Comparison of ENCODE assay signal across 10 cellular contexts in the genomic region with DNA sequence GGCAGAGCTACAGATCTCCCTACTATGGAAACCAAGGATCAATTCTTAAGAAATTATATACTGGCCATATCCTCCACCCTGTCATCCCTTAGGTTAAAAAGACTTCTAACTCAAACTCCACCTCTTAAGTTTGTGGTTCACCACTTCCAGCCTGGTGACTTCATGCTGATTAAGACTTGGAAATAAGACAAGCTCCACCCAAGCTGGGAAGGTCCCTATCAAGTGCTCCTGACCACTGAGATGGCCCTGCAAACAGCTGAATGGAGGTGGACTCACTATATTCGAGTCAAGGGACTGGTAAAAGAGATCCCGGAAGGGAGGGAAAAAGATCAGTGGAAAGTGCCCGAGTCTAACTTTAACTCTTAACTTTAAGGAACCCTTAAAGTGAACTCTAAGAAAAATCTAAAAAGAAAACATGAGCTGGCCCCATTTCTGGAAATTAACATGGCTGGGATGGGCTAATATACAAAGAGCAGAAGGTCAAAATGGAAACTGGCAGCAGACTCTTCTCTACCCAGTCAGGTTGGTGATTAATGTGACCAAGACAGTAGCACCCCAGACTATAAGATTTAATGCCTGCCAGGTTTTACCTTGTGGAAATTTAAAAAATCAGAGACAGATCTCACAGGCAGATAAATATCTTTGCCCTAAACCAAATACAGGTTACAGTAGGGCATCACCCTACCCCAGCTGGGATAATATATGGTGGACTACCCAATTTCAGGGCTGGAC. TPM values are rescaled to one million over a fixed set of nuclear protein-coding genes. Genes with fewer than 3 reads are reported as not detected.
DNase-seq lines count a peak whose midpoint lies in the region; ATAC-seq, FAIRE-seq and TF ChIP-seq lines count a peak whose summit lies in the region.
"Had no signal": no experiment of that assay in that cellular context is flagged by ENCODE, and none has a peak within 500 bp of the region (broad histone marks: within the 10 kb centered on the region; RNA-seq: fewer than 3 reads in every experiment).

No MANE protein-coding gene starts in this region.

- H3K9me3 Mint-ChIP-seq in activated CD4-positive, alpha-beta T cell treated with anti-CD3 and anti-CD28 coated beads for 36 hours (ENCODE audit: low read depth), result no peaks in the 10 kb centered on the region
- no peaks in the 10 kb centered on the region for H3K9me3 Mint-ChIP-seq in stimulated activated effector memory CD8-positive, alpha-beta T cell treated with anti-CD3 and anti-CD28 coated beads, Interleukin-12 subunit alpha, Interleukin-12 subunit beta, amount 100 ng/mL, for 72 hours

- DNase-seq in activated CD4-positive, alpha-beta T cell treated with anti-CD3 and anti-CD28 coated beads for 36 hours, result peak; percentile 68
- no peak for DNase-seq in activated CD4-positive, alpha-beta T cell treated with anti-CD3 and anti-CD28 coated beads, Interleukin-2, amount 50 U/mL, for 4 hours
- DNase-seq in RKO (ENCODE audit: low spot score), result peak; percentile 60
- peak in 3 of 4 experiments; percentile 25 to 80 (median 28) for DNase-seq in K562 (ENCODE audit: extremely low read depth in 1 of 4, low spot score in 3 of 4)
- peak; percentile 31 to 74 for DNase-seq in stimulated activated effector memory CD8-positive, alpha-beta T cell treated with anti-CD3 and anti-CD28 coated beads, Interleukin-12 subunit alpha, Interleukin-12 subunit beta, amount 100 ng/mL, for 72 hours (ENCODE audit: low spot score in 2 of 2)
- no peak for DNase-seq in body of pancreas
- DNase-seq in esophagus squamous epithelium (lab: John Stamatoyannopoulos, UW), result no peak
- no peak for DNase-seq in retina
- DNase-seq: thyroid gland had no signal

- CTCF ChIA-PET in activated CD4-positive, alpha-beta T cell treated with anti-CD3 and anti-CD28 coated beads for 36 hours (lab: Charles Lee), result interaction anchor here (0.7 to 1.3 kb wide), 3 partner anchors 14 to 136 kb away, joined by 3 to 4 read pairs (median 4); no protein-coding TSS in a partner anchor
- CTCF ChIA-PET in K562 (lab: Yijun Ruan, JAX; ENCODE audit: low intra/inter-chr PET ratio), result no interaction called here

- ATAC-seq in activated CD4-positive, alpha-beta T cell treated with anti-CD3 and anti-CD28 coated beads for 36 hours, result peak; percentile 77
- ATAC-seq in K562 (peak; percentile 40), body of pancreas (no peak)
- ATAC-seq in stimulated activated effector memory CD8-positive, alpha-beta T cell treated with anti-CD3 and anti-CD28 coated beads, Interleukin-12 subunit alpha, Interleukin-12 subunit beta, amount 100 ng/mL, for 72 hours, result peak; percentile 88

- H3K79me2 ChIP-seq in K562 (ENCODE audit: control insufficient read depth, insufficient read depth, low read length), result no peaks in the 10 kb centered on the region

- H3K27me3 ChIP-seq in K562 (ENCODE audit: control insufficient read depth in 2 of 2, insufficient read depth in 2 of 2, low read length in 2 of 2) (peaks cover 0 to 17% of the 10 kb centered on the region in 2 experiments; a peak in 2 of 5 replicates), body of pancreas (no peaks in the 10 kb centered on the region), esophagus squamous epithelium (no peaks in the 10 kb centered on the region)
- H3K27me3 ChIP-seq: ovary, thyroid gland had no signal

- TF ChIP-seq EP300 in K562 (IDR thresholded peaks at IDR 0.05; ENCODE audit: low read length), result peak; percentile 40; the same call in 1 of the 2 replicates

- TF ChIP-seq RAD21 in K562 (CRISPR knock-in tag; conservative IDR thresholded peaks at IDR 0.05 in 1 of 2, IDR thresholded peaks at IDR 0.05 in 1 of 2), result no peak; a peak in 1 of 4 replicates

- H3K27ac Mint-ChIP-seq in activated CD4-positive, alpha-beta T cell treated with anti-CD3 and anti-CD28 coated beads for 36 hours, result peak overlapping the region; percentile 29
- peak overlapping the region; percentile 21 for H3K27ac Mint-ChIP-seq in stimulated activated effector memory CD8-positive, alpha-beta T cell treated with anti-CD3 and anti-CD28 coated beads, Interleukin-12 subunit alpha, Interleukin-12 subunit beta, amount 100 ng/mL, for 72 hours

- H3K9me1 ChIP-seq in K562 (ENCODE audit: control insufficient read depth, insufficient read depth, low read length), result no peaks in the 10 kb centered on the region

- peak; percentile 88 for FAIRE-seq in K562 (lab: Jason Lieb, UNC)

- H3K4me1 Mint-ChIP-seq in activated CD4-positive, alpha-beta T cell treated with anti-CD3 and anti-CD28 coated beads for 36 hours, result peaks cover 19% of the 10 kb centered on the region
- H3K4me1 Mint-ChIP-seq in stimulated activated effector memory CD8-positive, alpha-beta T cell treated with anti-CD3 and anti-CD28 coated beads, Interleukin-12 subunit alpha, Interleukin-12 subunit beta, amount 100 ng/mL, for 72 hours, result peaks cover 54% of the 10 kb centered on the region

- peaks cover 2% of the 10 kb centered on the region for H3K36me3 Mint-ChIP-seq in activated CD4-positive, alpha-beta T cell treated with anti-CD3 and anti-CD28 coated beads for 36 hours (ENCODE audit: low read depth)
- H3K36me3 Mint-ChIP-seq in stimulated activated effector memory CD8-positive, alpha-beta T cell treated with anti-CD3 and anti-CD28 coated beads, Interleukin-12 subunit alpha, Interleukin-12 subunit beta, amount 100 ng/mL, for 72 hours, result no peaks in the 10 kb centered on the region

- intact Hi-C loops in activated CD4-positive, alpha-beta T cell treated with anti-CD3 and anti-CD28 coated beads for 36 hours (cut with DNase I, micrococcal nuclease), result no loop called here
- intact Hi-C loops in K562 (cut with micrococcal nuclease), result loop anchor here (5.0 kb wide), 1 partner anchor 95 kb away; no protein-coding TSS in a partner anchor
- intact Hi-C loops in body of pancreas (cut with DNase I), result no loop called here
- intact Hi-C loops in esophagus squamous epithelium (cut with DNase I), result no loop called here

- no peak overlapping the region; the same call in 1 of the 2 replicates for H3K4me2 ChIP-seq in K562 (ENCODE audit: insufficient read depth, low read length)

- H2AFZ ChIP-seq in K562 (ENCODE audit: low read depth, low read length), result no peak overlapping the region

- H3K9ac ChIP-seq in K562 (ENCODE audit: insufficient read depth in 1 of 2, low read depth in 2 of 2, low read length in 2 of 2), result no peak overlapping the region

- H3K36me3 ChIP-seq in K562 (ENCODE audit: control insufficient read depth, insufficient read depth, low read length) (no peaks in the 10 kb centered on the region), body of pancreas (replicated peaks in 1 of 2; ENCODE audit: insufficient read depth in 1 of 2, low read depth in 2 of 2) (no peaks in the 10 kb centered on the region), esophagus squamous epithelium (no peaks in the 10 kb centered on the region)
- H3K36me3 ChIP-seq: ovary, thyroid gland had no signal

- in situ Hi-C loops in K562 (cut with MboI), result no loop called here

- H3K27ac ChIP-seq in K562 (ENCODE audit: extremely low read depth, low read depth, low read length) (no peak overlapping the region), body of pancreas (no peak overlapping the region), esophagus squamous epithelium (no peak overlapping the region)
- H3K27ac ChIP-seq: thyroid gland had no signal

- POLR2A ChIA-PET in activated CD4-positive, alpha-beta T cell treated with anti-CD3 and anti-CD28 coated beads for 36 hours (lab: Charles Lee), result no interaction called here
- POLR2A ChIA-PET in K562 (lab: Yijun Ruan, JAX), result interaction anchor here (0.6 to 3.0 kb wide), 7 partner anchors 10 to 133 kb away, joined by 3 to 16 read pairs (median 5); no protein-coding TSS in a partner anchor

- no peak overlapping the region for H3K4me3 ChIP-seq in K562
- no peak overlapping the region for H3K4me3 ChIP-seq in body of pancreas
- no peak overlapping the region for H3K4me3 ChIP-seq in esophagus squamous epithelium
- H3K4me3 ChIP-seq: ovary, thyroid gland had no signal

- H3K9me3 ChIP-seq in K562 (replicated peaks; ENCODE audit: control insufficient read depth, insufficient read depth, low read depth, low read length) (no peaks in the 10 kb centered on the region), body of pancreas (no peaks in the 10 kb centered on the region), esophagus squamous epithelium (no peaks in the 10 kb centered on the region)
- H3K9me3 ChIP-seq: ovary, thyroid gland had no signal

- no peak overlapping the region for H3K4me3 Mint-ChIP-seq in activated CD4-positive, alpha-beta T cell treated with anti-CD3 and anti-CD28 coated beads for 36 hours
- H3K4me3 Mint-ChIP-seq in stimulated activated effector memory CD8-positive, alpha-beta T cell treated with anti-CD3 and anti-CD28 coated beads, Interleukin-12 subunit alpha, Interleukin-12 subunit beta, amount 100 ng/mL, for 72 hours, result peak overlapping the region; percentile 49

- H3K27me3 Mint-ChIP-seq in activated CD4-positive, alpha-beta T cell treated with anti-CD3 and anti-CD28 coated beads for 36 hours, result peaks cover 19% of the 10 kb centered on the region

- BruUV-seq in K562 (replicated peaks; lab: Mats Ljungman, UMichigan), result no TSS peak

- WGBS in K562 (ENCODE audit: insufficient coverage, low coverage, missing lambda C conversion rate), result 9% methylated on average over 3 of the region's 3 CpGs
- 73% methylated on average over 3 of the region's 3 CpGs for WGBS in body of pancreas, 2 donors
- WGBS in esophagus squamous epithelium, 2 donors, result 59 to 72% methylated on average over 3 of the region's 3 CpGs

- TF ChIP-seq POLR2A in K562 (conservative IDR thresholded peaks at IDR 0.05) (no peak), body of pancreas (IDR thresholded peaks at IDR 0.05) (no peak), esophagus squamous epithelium (IDR thresholded peaks at IDR 0.05) (no peak)

- H4K20me1 ChIP-seq in K562 (replicated peaks; ENCODE audit: control insufficient read depth, insufficient read depth, low read length), result peaks cover 10% of the 10 kb centered on the region

- TF ChIP-seq CTCF in K562 (IDR thresholded peaks at IDR 0.05 in 2 of 3, conservative IDR thresholded peaks at IDR 0.05 in 1 of 3; ENCODE audit: insufficient read depth in 2 of 3, low read depth in 1 of 3, low read length in 3 of 3), result no peak
- no peak for TF ChIP-seq CTCF in body of pancreas (IDR thresholded peaks at IDR 0.05)
- TF ChIP-seq CTCF in esophagus squamous epithelium (IDR thresholded peaks at IDR 0.05), result no peak

- H3K4me1 ChIP-seq in K562 (replicated peaks in 1 of 2; ENCODE audit: control insufficient read depth in 2 of 2, insufficient read depth in 2 of 2, low read length in 2 of 2) (peaks cover 6 to 22% of the 10 kb centered on the region in 2 experiments; a peak in 4 of 5 replicates), body of pancreas (peaks cover 15% of the 10 kb centered on the region), esophagus squamous epithelium (peaks cover 0 to 7% (median 0%) of the 10 kb centered on the region in 3 donors)
- H3K4me1 ChIP-seq: thyroid gland had no signal

RNA-seq across cellular contexts. Expression of gene PPCDC, which starts 43.9 kb away (rescaled TPM):
- total RNA-seq in activated CD4-positive, alpha-beta T cell treated with anti-CD3 and anti-CD28 coated beads for 36 hours, result 10 to 100 TPM; 23.3 to 24.0 TPM
- total RNA-seq in K562 (2011; cell fraction: chromatin; rRNA removed; ENCODE audit: low replicate concordance), result 20.0 and 54.1 TPM in 2 replicates
- total RNA-seq in K562 (2011; cell fraction: nucleolus; rRNA removed), result 31.7 TPM in 2 replicates
- 24.1 and 30.8 TPM in 2 replicates for total RNA-seq in K562 (2011; cell fraction: nucleoplasm; rRNA removed)
- total RNA-seq in K562 (2014; rRNA removed) (16.3 and 17.1 TPM in 2 replicates), K562 (2014; rRNA removed; fragmentation: Illumina TruSeq; extraction: Trizol) (6.4 and 10.9 TPM in 2 replicates), K562 (2015; rRNA removed; fragmentation: Illumina TruSeq; extraction: Trizol) (9.7 and 13.5 TPM in 2 replicates), K562 (2021) (15.2 and 16.7 TPM in 2 replicates), body of pancreas (10 to 100 TPM; 12.5 to 13.2 TPM), esophagus squamous epithelium (10 to 100 TPM; 11.6 to 14.7 (median 12.4) TPM)
- polyA plus RNA-seq in K562 (2011; rRNA removed) (16.7 and 17.9 TPM in 2 replicates), K562 (2014; fragmentation: Illumina TruSeq; extraction: Trizol) (21.7 and 24.9 TPM in 2 replicates), K562 (2014; fragmentation: Nextera tagmentation; extraction: Ambion mirVana) (10 to 100 TPM; 50.0 to 53.6 TPM), K562 (2014; rRNA removed) (34.8 and 41.6 TPM in 2 replicates)
- polyA plus RNA-seq in K562 (2011; cell fraction: cytosol; rRNA removed), result 26.9 and 55.6 TPM in 2 replicates
- 22.7 and 31.8 TPM in 2 replicates for polyA plus RNA-seq in K562 (2011; cell fraction: nucleus; rRNA removed)
- 11.4 and 15.7 TPM in 2 replicates for polyA plus RNA-seq in K562 (2012)
- 6.7 and 7.8 TPM in 2 replicates for polyA minus RNA-seq in K562 (2011; rRNA and poly(A)+ RNA removed)
- 6.4 and 9.0 TPM in 2 replicates for polyA minus RNA-seq in K562 (2011; cell fraction: cytosol; rRNA and poly(A)+ RNA removed)
- polyA minus RNA-seq in K562 (2011; cell fraction: nucleus; rRNA and poly(A)+ RNA removed), result 12.3 and 15.2 TPM in 2 replicates

Comparison
In these comparisons a context has a peak if more than half of its experiments do, and no peak if none do; other contexts are left out.
1. DNase-seq: peak in activated CD4-positive, alpha-beta T cell treated with anti-CD3 and anti-CD28 coated beads for 36 hours (single experiment), RKO (single experiment), K562 (3 of 4) and stimulated activated effector memory CD8-positive, alpha-beta T cell treated with anti-CD3 and anti-CD28 coated beads, Interleukin-12 subunit alpha, Interleukin-12 subunit beta, amount 100 ng/mL, for 72 hours (2 of 2); none in activated CD4-positive, alpha-beta T cell treated with anti-CD3 and anti-CD28 coated beads, Interleukin-2, amount 50 U/mL, for 4 hours (0 of 2), body of pancreas (0 of 4), esophagus squamous epithelium (single experiment) and retina (single experiment).